In the genomic region with DNA sequence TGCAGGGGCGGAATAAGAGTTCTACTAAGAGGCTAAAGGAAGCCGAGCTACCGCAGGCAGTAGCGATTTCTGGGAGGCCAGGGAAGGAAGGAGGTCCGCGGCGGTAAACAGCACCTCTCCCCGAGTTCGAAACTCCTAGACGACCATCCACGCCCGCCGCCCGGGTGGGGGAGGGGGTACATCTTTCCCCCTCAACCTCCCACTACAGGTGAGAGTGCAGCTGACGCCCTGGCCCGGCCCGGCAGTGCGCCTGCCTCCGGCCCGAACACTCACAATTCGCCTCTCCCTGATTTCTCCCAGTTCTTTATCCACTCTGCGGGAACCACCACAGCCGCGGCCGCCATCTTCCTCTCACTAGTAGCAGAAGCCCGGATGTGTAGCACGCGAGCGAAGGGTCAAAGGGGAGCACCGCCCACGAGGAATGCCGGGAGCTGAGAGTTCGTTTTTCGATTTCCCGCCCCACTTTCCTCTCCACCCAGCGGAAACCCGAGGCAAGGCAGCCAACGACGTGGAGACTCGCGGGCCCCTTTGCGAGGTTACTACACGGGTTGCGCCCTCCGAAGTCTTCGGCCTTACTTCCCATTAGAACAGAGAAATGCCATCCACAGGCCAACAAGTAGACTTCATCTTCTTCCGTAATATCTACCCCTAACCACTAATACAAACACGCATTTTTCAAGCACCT, we compare ENCODE assay signal across 8 cellular contexts. TPM values are rescaled to one million over a fixed set of nuclear protein-coding genes. Genes with fewer than 3 reads are reported as not detected.
A peak's percentile ranks its signal among the peaks of the same experiment; 100 is the strongest.
DNase-seq lines count a peak whose midpoint lies in the region; ATAC-seq and TF ChIP-seq lines count a peak whose summit lies in the region.

Gene THOC2, minus strand, starts transcription at position 374 of the 685 bp plus-strand sequence. Its CDS starts 30 bp downstream, at position 344.

- CTCF ChIA-PET in CD4-positive, alpha-beta T cell (lab: Charles Lee): interaction anchor here (0.8 kb wide), 1 partner anchor 37 kb away, joined by 3 read pairs; no protein-coding TSS in a partner anchor
- CTCF ChIA-PET in activated CD4-positive, alpha-beta memory T cell treated with anti-CD3 and anti-CD28 coated beads, Interleukin-2, amount 10 ng/mL, durations not matched to agents 7 days and 5 days (lab: Charles Lee): no interaction called here

- peak within 1 kb of the TSS; percentile 75 to 80 for H3K9ac ChIP-seq in duodenal mucosa (ENCODE audit: low read depth in 1 of 2, low read length in 2 of 2)

- H3K4me1 Mint-ChIP-seq in CD4-positive, alpha-beta T cell (ENCODE audit: low read depth): peaks cover 44% of the 10 kb centered on the region
- H3K4me1 Mint-ChIP-seq in activated CD4-positive, alpha-beta memory T cell treated with anti-CD3 and anti-CD28 coated beads, Interleukin-2, amount 10 ng/mL, durations not matched to agents 7 days and 5 days: peaks cover 40% of the 10 kb centered on the region

- H3K4me1 ChIP-seq in duodenal mucosa (ENCODE audit: control insufficient read depth in 1 of 2, insufficient read depth in 2 of 2, low read length in 2 of 2): peaks cover 6 to 17% of the 10 kb centered on the region in 2 donors

- H3K9me3 ChIP-seq in CD4-positive, alpha-beta T cell (ENCODE audit: control insufficient read depth, low read length): no peaks in the 10 kb centered on the region
- H3K9me3 ChIP-seq in duodenal mucosa (ENCODE audit: control insufficient read depth in 1 of 2, low read length in 2 of 2): no peaks in the 10 kb centered on the region

- no peaks in the 10 kb centered on the region for H3K9me3 Mint-ChIP-seq in CD4-positive, alpha-beta T cell
- no peaks in the 10 kb centered on the region for H3K9me3 Mint-ChIP-seq in activated CD4-positive, alpha-beta memory T cell treated with anti-CD3 and anti-CD28 coated beads, Interleukin-2, amount 10 ng/mL, durations not matched to agents 7 days and 5 days

- no peaks in the 10 kb centered on the region for H3K36me3 ChIP-seq in duodenal mucosa (ENCODE audit: control insufficient read depth in 1 of 2, insufficient read depth in 2 of 2, low read length in 2 of 2)

- WGBS in lower leg skin, 2 donors: 1 to 46% methylated on average over 48 of the region's 48 CpGs

- DNase-seq in CD4-positive, alpha-beta T cell: peak; percentile 54 to 76 (median 66)
- peak; percentile 91 for DNase-seq in NCI-H774 (lab: John Stamatoyannopoulos, UW)
- peak; percentile 77 for DNase-seq in activated CD4-positive, alpha-beta memory T cell treated with anti-CD3 and anti-CD28 coated beads, Interleukin-2, amount 10 ng/mL, durations not matched to agents 7 days and 5 days
- peak; percentile 83 to 96 for DNase-seq in lower leg skin (ENCODE audit: low spot score in 2 of 2)
- DNase-seq in stimulated activated CD4-positive, alpha-beta T cell treated with anti-CD3 and anti-CD28 coated beads, Interleukin-4, amount 100 ng/mL, for 48 hours (ENCODE audit: low read depth in 2 of 2): peak; percentile 58 to 76

- peak within 1 kb of the TSS; percentile 86 to 87 for H3K4me3 ChIP-seq in duodenal mucosa (ENCODE audit: low read depth in 1 of 2, low read length in 2 of 2)
- H3K4me3 ChIP-seq in lower leg skin (ENCODE audit: low read depth, poor library complexity, severe bottlenecking): peak within 1 kb of the TSS; percentile 62

- TF ChIP-seq CTCF in CD4-positive, alpha-beta T cell (IDR thresholded peaks at IDR 0.05): no peak
- TF ChIP-seq CTCF in lower leg skin (IDR thresholded peaks at IDR 0.05): no peak

- intact Hi-C loops in CD4-positive, alpha-beta T cell (cut with DNase I, micrococcal nuclease): loop anchor here in 1 of 2 experiments (5.0 to 10.0 kb wide), 2 partner anchors 132 to 229 kb away; partner anchors contain the start of genes STAG2 and XIAP
- intact Hi-C loops in lower leg skin (cut with DNase I; ENCODE audit: low total_unique reads): no loop called here

- no peaks in the 10 kb centered on the region for H3K27me3 ChIP-seq in CD4-positive, alpha-beta T cell (ENCODE audit: control insufficient read depth, insufficient read depth, low read length)
- no peaks in the 10 kb centered on the region for H3K27me3 ChIP-seq in duodenal mucosa (ENCODE audit: control insufficient read depth in 1 of 2, insufficient read depth in 2 of 2, low read length in 2 of 2)

- peak within 1 kb of the TSS; percentile 82 for H3K27ac Mint-ChIP-seq in CD4-positive, alpha-beta T cell
- peak within 1 kb of the TSS; percentile 83 for H3K27ac Mint-ChIP-seq in activated CD4-positive, alpha-beta memory T cell treated with anti-CD3 and anti-CD28 coated beads, Interleukin-2, amount 10 ng/mL, durations not matched to agents 7 days and 5 days

- POLR2A ChIA-PET in CD4-positive, alpha-beta T cell (lab: Charles Lee): interaction anchor here (0.5 to 1.0 kb wide), 5 partner anchors 8 to 550 kb away, joined by 3 to 4 read pairs (median 3); no protein-coding TSS in a partner anchor
- POLR2A ChIA-PET in activated CD4-positive, alpha-beta memory T cell treated with anti-CD3 and anti-CD28 coated beads, Interleukin-2, amount 10 ng/mL, durations not matched to agents 7 days and 5 days (lab: Charles Lee): interaction anchor here (1.1 to 2.3 kb wide), 2 partner anchors 12 to 28 kb away, joined by 3 to 8 read pairs; no protein-coding TSS in a partner anchor

- ATAC-seq in CD4-positive, alpha-beta T cell (ENCODE audit: poor library complexity): peak; percentile 96
- ATAC-seq in GM19395 (IDR thresholded peaks at IDR 0.05; ENCODE audit: unreplicated experiment) (peak; percentile 86), HG03571 (IDR thresholded peaks at IDR 0.05; ENCODE audit: unreplicated experiment) (peak; percentile 74)

- TF ChIP-seq POLR2A in lower leg skin (IDR thresholded peaks at IDR 0.05): no peak

- H3K36me3 Mint-ChIP-seq in CD4-positive, alpha-beta T cell (ENCODE audit: low read depth): peaks cover 20% of the 10 kb centered on the region
- peaks cover 7% of the 10 kb centered on the region for H3K36me3 Mint-ChIP-seq in activated CD4-positive, alpha-beta memory T cell treated with anti-CD3 and anti-CD28 coated beads, Interleukin-2, amount 10 ng/mL, durations not matched to agents 7 days and 5 days (ENCODE audit: low read depth)

- peak within 1 kb of the TSS; percentile 51 for H3K27ac ChIP-seq in CD4-positive, alpha-beta T cell (ENCODE audit: low read depth, low read length)
- H3K27ac ChIP-seq in duodenal mucosa (ENCODE audit: low read depth, low read length): peak within 1 kb of the TSS; percentile 32

- no peaks in the 10 kb centered on the region for H3K27me3 Mint-ChIP-seq in CD4-positive, alpha-beta T cell
- no peaks in the 10 kb centered on the region for H3K27me3 Mint-ChIP-seq in activated CD4-positive, alpha-beta memory T cell treated with anti-CD3 and anti-CD28 coated beads, Interleukin-2, amount 10 ng/mL, durations not matched to agents 7 days and 5 days

- H3K4me3 Mint-ChIP-seq in CD4-positive, alpha-beta T cell: peak within 1 kb of the TSS; percentile 94
- peak within 1 kb of the TSS; percentile 92 for H3K4me3 Mint-ChIP-seq in activated CD4-positive, alpha-beta memory T cell treated with anti-CD3 and anti-CD28 coated beads, Interleukin-2, amount 10 ng/mL, durations not matched to agents 7 days and 5 days

RNA-seq across cellular contexts. Expression of gene THOC2, which starts in this region (rescaled TPM):
- 10 to 100 TPM; 61.1 to 62.8 TPM for total RNA-seq in CD4-positive, alpha-beta T cell
- total RNA-seq in activated CD4-positive, alpha-beta memory T cell treated with anti-CD3 and anti-CD28 coated beads, Interleukin-2, amount 10 ng/mL, durations not matched to agents 7 days and 5 days: 10 to 100 TPM; 78.7 to 87.3 TPM
- 10 to 100 TPM; 60.3 to 81.8 (median 67.7) TPM for total RNA-seq in lower leg skin

Comparison
In these comparisons a context has a peak if more than half of its experiments do, and no peak if none do; other contexts are left out.
1. Peak in every context shown above with its lines: DNase-seq, ATAC-seq, H3K4me3 ChIP-seq and H3K27ac ChIP-seq.